11 cellular contexts compared by ENCODE assay signal in genomic region chr12:96396914-96397313, GRCh38. TPM values are rescaled to one million over a fixed set of nuclear protein-coding genes. Genes with fewer than 3 reads are reported as not detected.
DNase-seq lines count a peak whose midpoint lies in the region; ATAC-seq and TF ChIP-seq lines count a peak whose summit lies in the region.
"Had no signal": no experiment of that assay in that cellular context is flagged by ENCODE, and none has a peak within 500 bp of the region (broad histone marks: within the 10 kb centered on the region; RNA-seq: fewer than 3 reads in every experiment).

No MANE protein-coding gene starts in this region.

- ATAC-seq in CD4-positive, CD25-positive, alpha-beta regulatory T cell (ENCODE audit: low read depth in 2 of 2) = no peak
- ATAC-seq in natural killer cell (no peak), GM21529 (IDR thresholded peaks at IDR 0.05; ENCODE audit: unreplicated experiment) (no peak)

- no peak overlapping the region for H2BK15ac ChIP-seq in mesendoderm (replicated peaks; ENCODE audit: low read depth)

- H3K27ac Mint-ChIP-seq in CD4-positive, CD25-positive, alpha-beta regulatory T cell = no peak overlapping the region
- H3K27ac Mint-ChIP-seq in IgD-negative memory B cell (peak overlapping the region in 1 of 3 donors; percentile 86), natural killer cell (peak overlapping the region in 1 of 2 donors; percentile 99)

- no peak overlapping the region for H2AK5ac ChIP-seq in mesendoderm (ENCODE audit: low read length)

- WGBS in mesendoderm (ENCODE audit: extremely low coverage, insufficient coverage, low lambda C conversion rate) = 100% methylated on average over 3 of the region's 5 CpGs

- H3K9me3 ChIP-seq in CD4-positive, CD25-positive, alpha-beta regulatory T cell (ENCODE audit: control insufficient read depth in 2 of 2, low read length in 2 of 2) = no peaks in the 10 kb centered on the region

- H3K4me1 Mint-ChIP-seq in CD4-positive, CD25-positive, alpha-beta regulatory T cell = peaks cover 39 to 71% (median 58%) of the 10 kb centered on the region in 4 donors
- H3K4me1 Mint-ChIP-seq in IgD-negative memory B cell (peaks cover 37 to 47% (median 41%) of the 10 kb centered on the region in 3 donors), natural killer cell (peaks cover 60 to 64% of the 10 kb centered on the region in 2 donors)

- H3K9me3 Mint-ChIP-seq in CD4-positive, CD25-positive, alpha-beta regulatory T cell = no peaks in the 10 kb centered on the region
- H3K9me3 Mint-ChIP-seq in IgD-negative memory B cell (no peaks in the 10 kb centered on the region), natural killer cell (no peaks in the 10 kb centered on the region)

- peaks cover 38% of the 10 kb centered on the region for H3K4me1 ChIP-seq in CD4-positive, CD25-positive, alpha-beta regulatory T cell (ENCODE audit: control insufficient read depth, insufficient read depth, low read length, poor library complexity, severe bottlenecking)
- H3K4me1 ChIP-seq in mesendoderm (ENCODE audit: control insufficient read depth, low read depth, low read length) = peaks cover 3% of the 10 kb centered on the region

- H2BK5ac ChIP-seq in mesendoderm (ENCODE audit: low read length) = no peak overlapping the region

- H3K36me3 Mint-ChIP-seq in CD4-positive, CD25-positive, alpha-beta regulatory T cell = no peaks in the 10 kb centered on the region
- peaks cover 6% of the 10 kb centered on the region for H3K36me3 Mint-ChIP-seq in IgD-negative memory B cell
- no peaks in the 10 kb centered on the region for H3K36me3 Mint-ChIP-seq in natural killer cell

- H3K4me3 ChIP-seq in CD4-positive, CD25-positive, alpha-beta regulatory T cell (ENCODE audit: low read depth, low read length) = peak overlapping the region; percentile 100
- no peak overlapping the region for H3K4me3 ChIP-seq in mesendoderm (ENCODE audit: low read length)

- no peak overlapping the region for H3K27ac ChIP-seq in CD4-positive, CD25-positive, alpha-beta regulatory T cell (ENCODE audit: insufficient read depth, low read length, poor library complexity, severe bottlenecking)
- H3K27ac ChIP-seq in caudate nucleus (ENCODE audit: low read depth, low read length) = peak overlapping the region; percentile 94
- H3K27ac ChIP-seq in mesendoderm (ENCODE audit: low read depth, low read length) = no peak overlapping the region

- no peak overlapping the region for H3K23ac ChIP-seq in mesendoderm (ENCODE audit: low read length)

- H3K79me2 ChIP-seq in mesendoderm (ENCODE audit: control insufficient read depth, insufficient read depth, low read length) = peaks cover 41% of the 10 kb centered on the region

- no peaks in the 10 kb centered on the region for H3K36me3 ChIP-seq in CD4-positive, CD25-positive, alpha-beta regulatory T cell (ENCODE audit: control insufficient read depth, insufficient read depth, low read length)
- H3K36me3 ChIP-seq in mesendoderm (ENCODE audit: control insufficient read depth, insufficient read depth, low read length) = no peaks in the 10 kb centered on the region

- peaks cover 16% of the 10 kb centered on the region for H3K27me3 Mint-ChIP-seq in CD4-positive, CD25-positive, alpha-beta regulatory T cell
- H3K27me3 Mint-ChIP-seq in IgD-negative memory B cell (no peaks in the 10 kb centered on the region), natural killer cell (ENCODE audit: low read depth in 2 of 2) (no peaks in the 10 kb centered on the region)

- intact Hi-C loops in natural killer cell (cut with micrococcal nuclease) = loop anchor here (5.0 kb wide), 2 partner anchors 55 to 100 kb away; no protein-coding TSS in a partner anchor

- H3K18ac ChIP-seq in mesendoderm (ENCODE audit: low read length) = no peak overlapping the region

- H3K9ac ChIP-seq in mesendoderm (ENCODE audit: low read length) = no peak overlapping the region

- TF ChIP-seq CTCF in natural killer cell (IDR thresholded peaks at IDR 0.05) = no peak

- peak overlapping the region in 3 of 4 donors; percentile 55 to 94 (median 60) for H3K4me3 Mint-ChIP-seq in CD4-positive, CD25-positive, alpha-beta regulatory T cell
- H3K4me3 Mint-ChIP-seq in IgD-negative memory B cell (peak overlapping the region in 3 of 4 donors; percentile 21 to 79 (median 70)), natural killer cell (peak overlapping the region; percentile 97)

- H4K8ac ChIP-seq in mesendoderm (ENCODE audit: low read depth, low read length) = no peak overlapping the region

- no peak for DNase-seq in CD4-positive, CD25-positive, alpha-beta regulatory T cell
- DNase-seq in caudate nucleus (lab: John Stamatoyannopoulos, UW) (no peak), natural killer cell (no peak), HK-2 (ENCODE audit: unreplicated experiment) (no peak), UCSD-AML1 (lab: John Stamatoyannopoulos, UW; ENCODE audit: unreplicated experiment) (no peak), mesendoderm (no peak)
- DNase-seq: cerebellar nuclear complex, EL, NCI-H2029 had no signal

- no peak overlapping the region for H4K5ac ChIP-seq in mesendoderm (ENCODE audit: low read length)

- H3K4me2 ChIP-seq in mesendoderm (ENCODE audit: low read length) = no peak overlapping the region

- no peak overlapping the region for H3K4ac ChIP-seq in mesendoderm (ENCODE audit: low read depth, low read length)

- no peak overlapping the region for H3K56ac ChIP-seq in mesendoderm (ENCODE audit: low read length)

- peaks cover 5% of the 10 kb centered on the region for H3K79me1 ChIP-seq in mesendoderm (ENCODE audit: low read length)

- no peaks in the 10 kb centered on the region for H3K27me3 ChIP-seq in CD4-positive, CD25-positive, alpha-beta regulatory T cell (ENCODE audit: control insufficient read depth, insufficient read depth, low read length)
- H3K27me3 ChIP-seq in mesendoderm (ENCODE audit: insufficient read depth, low read length, poor library complexity) = no peaks in the 10 kb centered on the region

- no peak overlapping the region for H2BK120ac ChIP-seq in mesendoderm (ENCODE audit: low read depth, low read length)

RNA-seq across cellular contexts. Expression of gene CDK17, which starts 3.3 kb away (rescaled TPM):
- total RNA-seq in CD4-positive, CD25-positive, alpha-beta regulatory T cell = 120 TPM
- polyA plus RNA-seq in CD4-positive, CD25-positive, alpha-beta regulatory T cell = 10 to 100 TPM; 21.6 to 33.5 (median 24.6) TPM
- 30.0 TPM for polyA plus RNA-seq in IgD-negative memory B cell
- total RNA-seq in natural killer cell = 100 to 1,000 TPM; 199 to 234 (median 232) TPM
- 12.7 TPM for polyA plus RNA-seq in mesendoderm (2013, experiment 1 of 2)
- polyA plus RNA-seq in mesendoderm (2013, experiment 2 of 2) = 12.7 TPM
